19 cellular contexts compared by ENCODE assay signal in genomic region chr4:104345598-104346242, GRCh38.
"Had no signal": no experiment of that assay in that cellular context is flagged by ENCODE, and none has a peak within 500 bp of the region (broad histone marks: within the 10 kb centered on the region; RNA-seq: fewer than 3 reads in every experiment).

No MANE protein-coding gene starts in this region.

- H3K36me3 ChIP-seq: SJSA1 had no signal

- H3K27ac ChIP-seq: SJSA1, SK-N-MC had no signal

- H3K4me3 ChIP-seq: SJSA1, SK-N-MC had no signal

- H3K4me1 ChIP-seq: SJSA1 had no signal

- DNase-seq: KBM-7, MV-4-11, NCI-H1048, NCI-H1105, NCI-H1417 treated with DMSO at 0.1 percent for 48 hours, NCI-H146, NCI-H1694 treated with DMSO at 0.1 percent for 48 hours, NCI-H1930, NCI-H2081, NCI-H2107, NCI-H2227 treated with DMSO at 0.1 percent for 48 hours, NCI-H524, NCI-H526 treated with DMSO at 0.1 percent for 48 hours, NCI-H774, Right ventricle myocardium superior, RPMI8226, SIG-M5 had no signal

- H3K27me3 ChIP-seq: SJSA1 had no signal
